Comparison of ENCODE assay signal across 15 cellular contexts in genomic region chr3:185711255-185711870, GRCh38.
DNase-seq lines count a peak whose midpoint lies in the region; ATAC-seq, FAIRE-seq and TF ChIP-seq lines count a peak whose summit lies in the region.
"Had no signal": no experiment of that assay in that cellular context is flagged by ENCODE, and none has a peak within 500 bp of the region (broad histone marks: within the 10 kb centered on the region; RNA-seq: fewer than 3 reads in every experiment).

No MANE protein-coding gene starts in this region.

- intact Hi-C loops in PC-9 (cut with micrococcal nuclease; ENCODE audit: unreplicated experiment) = no loop called here
- intact Hi-C loops in endothelial cell of umbilical vein (cut with micrococcal nuclease) = no loop called here
- intact Hi-C loops in pancreas (cut with DNase I) = no loop called here

- TF ChIP-seq CTCF in PC-9 (conservative IDR thresholded peaks at IDR 0.05) (no peak), endothelial cell of umbilical vein (IDR thresholded peaks at IDR 0.05; ENCODE audit: extremely low read depth in 1 of 2, insufficient read depth in 1 of 2, low read depth in 1 of 2, low read length in 2 of 2) (no peak), nephron progenitor cell (IDR thresholded peaks at IDR 0.05) (no peak), pancreas (IDR thresholded peaks at IDR 0.05) (no peak)

- peaks cover 40% of the 10 kb centered on the region for H3K4me1 Mint-ChIP-seq in nephron progenitor cell
- H3K4me1 Mint-ChIP-seq: activated CD4-positive, alpha-beta memory T cell treated with anti-CD3 and anti-CD28 coated beads, Interleukin-2, amount 10 ng/mL, durations not matched to agents 7 days and 5 days; B cell had no signal

- H2AFZ ChIP-seq in PC-9 (no peak overlapping the region), endothelial cell of umbilical vein (ENCODE audit: low read depth, low read length) (no peak overlapping the region)
- H2AFZ ChIP-seq: hepatocyte had no signal

- no peak for TF ChIP-seq POLR2A in endothelial cell of umbilical vein (IDR thresholded peaks at IDR 0.05; ENCODE audit: low read depth, low read length)

- H3K27ac ChIP-seq in PC-9 (peak overlapping the region; percentile 3; the same call in 1 of the 2 replicates), endothelial cell of umbilical vein (ENCODE audit: insufficient read depth, low read depth, low read length) (peak overlapping the region; percentile 61), pancreas (no peak overlapping the region)
- H3K27ac ChIP-seq: hepatocyte, left ventricle myocardium inferior had no signal

- no peaks in the 10 kb centered on the region for H3K27me3 ChIP-seq in PC-9 (ENCODE audit: insufficient read depth, low read depth)
- no peaks in the 10 kb centered on the region for H3K27me3 ChIP-seq in endothelial cell of umbilical vein (ENCODE audit: control insufficient read depth in 2 of 2, insufficient read depth in 2 of 2, low read length in 2 of 2)
- no peaks in the 10 kb centered on the region for H3K27me3 ChIP-seq in pancreas
- H3K27me3 ChIP-seq: hepatocyte had no signal

- ATAC-seq in GM18519 (IDR thresholded peaks at IDR 0.05; ENCODE audit: low FRiP score, unreplicated experiment) (no peak), pancreas (no peak)

- H3K36me3 Mint-ChIP-seq in nephron progenitor cell (ENCODE audit: low read depth) = peaks cover 44% of the 10 kb centered on the region

- H3K79me2 ChIP-seq in PC-9 (ENCODE audit: low read depth) = peaks cover 98% of the 10 kb centered on the region
- H3K79me2 ChIP-seq in endothelial cell of umbilical vein (ENCODE audit: control insufficient read depth, insufficient read depth, low read length) = peaks cover 83% of the 10 kb centered on the region

- peak overlapping the region; percentile 1 for H3K9ac ChIP-seq in endothelial cell of umbilical vein (replicated peaks; ENCODE audit: extremely low read depth, insufficient read depth, low read length)

- H3K27ac Mint-ChIP-seq in nephron progenitor cell = peak overlapping the region; percentile 90
- H3K27ac Mint-ChIP-seq: activated CD4-positive, alpha-beta memory T cell treated with anti-CD3 and anti-CD28 coated beads, Interleukin-2, amount 10 ng/mL, durations not matched to agents 7 days and 5 days; activated T-helper 1 cell treated with anti-CD3 and anti-CD28 coated beads, Interleukin-12 subunit alpha, Interleukin-12 subunit beta, Interleukin-2, Interleukin-4 antibody, amounts not matched to agents 30 ng/mL and 10 ng/mL and 1 ng/mL, durations not matched to agents 14 hours and 24 hours and 36 hours; B cell had no signal

- FAIRE-seq in endothelial cell of umbilical vein (lab: Jason Lieb, UNC) (peak; percentile 82), pancreas (lab: Jason Lieb, UNC) (no peak)

- H3K9me2 ChIP-seq in PC-9 (ENCODE audit: insufficient read depth) = no peaks in the 10 kb centered on the region

- 69 to 71% methylated on average over 8 of the region's 8 CpGs for WGBS in pancreas, 2 donors

- H3K4me3 ChIP-seq in PC-9 (no peak overlapping the region), endothelial cell of umbilical vein (replicated peaks in 1 of 3; ENCODE audit: insufficient read depth in 1 of 3, low read depth in 1 of 3, low read length in 3 of 3) (no peak overlapping the region), pancreas (no peak overlapping the region)
- H3K4me3 ChIP-seq: hepatocyte, left ventricle myocardium inferior had no signal

- BruUV-seq in PC-9 (replicated peaks; lab: Mats Ljungman, UMichigan) (no TSS peak), endothelial cell of umbilical vein (replicated peaks; lab: Mats Ljungman, UMichigan) (TSS peak; percentile 24)

- peaks cover 12% of the 10 kb centered on the region for H3K9me3 Mint-ChIP-seq in nephron progenitor cell
- H3K9me3 Mint-ChIP-seq: activated CD4-positive, alpha-beta memory T cell treated with anti-CD3 and anti-CD28 coated beads, Interleukin-2, amount 10 ng/mL, durations not matched to agents 7 days and 5 days; activated T-helper 1 cell treated with anti-CD3 and anti-CD28 coated beads, Interleukin-12 subunit alpha, Interleukin-12 subunit beta, Interleukin-2, Interleukin-4 antibody, amounts not matched to agents 30 ng/mL and 10 ng/mL and 1 ng/mL, durations not matched to agents 14 hours and 24 hours and 36 hours had no signal

- dilution Hi-C loops in endothelial cell of umbilical vein (cut with MboI; ENCODE audit: extremely low pct_ligation_motif_present, low sequenced_read_pairs) = no loop called here

- H3K4me1 ChIP-seq in PC-9 (replicated peaks; ENCODE audit: insufficient read depth) (peaks cover 19% of the 10 kb centered on the region), endothelial cell of umbilical vein (ENCODE audit: control insufficient read depth, extremely low read depth, insufficient read depth, low read length) (peaks cover 36% of the 10 kb centered on the region), pancreas (no peaks in the 10 kb centered on the region)

- no peak overlapping the region for H3K4me3 Mint-ChIP-seq in nephron progenitor cell
- H3K4me3 Mint-ChIP-seq: activated CD4-positive, alpha-beta memory T cell treated with anti-CD3 and anti-CD28 coated beads, Interleukin-2, amount 10 ng/mL, durations not matched to agents 7 days and 5 days; activated T-helper 1 cell treated with anti-CD3 and anti-CD28 coated beads, Interleukin-12 subunit alpha, Interleukin-12 subunit beta, Interleukin-2, Interleukin-4 antibody, amounts not matched to agents 30 ng/mL and 10 ng/mL and 1 ng/mL, durations not matched to agents 14 hours and 24 hours and 36 hours; B cell had no signal

- H3K36me3 ChIP-seq in PC-9 (ENCODE audit: low read depth) (0 out of 2 replicates have a peak, but pooled peaks cover 3% of the 10 kb centered on the region), endothelial cell of umbilical vein (ENCODE audit: control insufficient read depth in 2 of 2, extremely low read depth in 1 of 2, insufficient read depth in 2 of 2, low read length in 2 of 2) (no peaks in the 10 kb centered on the region), pancreas (no peaks in the 10 kb centered on the region)
- H3K36me3 ChIP-seq: left ventricle myocardium inferior had no signal

- H3F3A ChIP-seq in PC-9 (ENCODE audit: insufficient read depth, low read depth) = peaks cover 57% of the 10 kb centered on the region

- H3K4me2 ChIP-seq in PC-9 (no peak overlapping the region), endothelial cell of umbilical vein (ENCODE audit: insufficient read depth, low read length) (peak overlapping the region; percentile 14)
- H3K4me2 ChIP-seq: hepatocyte had no signal

- H3K27me3 Mint-ChIP-seq in nephron progenitor cell (ENCODE audit: low read depth, poor library complexity) = peaks cover 5% of the 10 kb centered on the region

- no peaks in the 10 kb centered on the region for H3K9me1 ChIP-seq in endothelial cell of umbilical vein (replicated peaks; ENCODE audit: control insufficient read depth, extremely low read depth, insufficient read depth, low read length)

- POLR2A ChIA-PET in PC-9 (lab: Charles Lee; ENCODE audit: unreplicated experiment) (no interaction called here), endothelial cell of umbilical vein (lab: Charles Lee) (interaction anchor here (0.8 kb wide), 1 partner anchor 22 kb away, joined by 3 read pairs; no protein-coding TSS in a partner anchor)

- CTCF ChIA-PET in PC-9 (lab: Charles Lee) = no interaction called here
- CTCF ChIA-PET in endothelial cell of umbilical vein (lab: Charles Lee) = interaction anchor here (1.3 to 4.5 kb wide), 8 partner anchors 9 to 57 kb away, joined by 4 to 26 read pairs (median 8); no protein-coding TSS in a partner anchor

- H4K20me1 ChIP-seq in PC-9 (ENCODE audit: insufficient read depth) (peaks cover 57% of the 10 kb centered on the region), endothelial cell of umbilical vein (replicated peaks; ENCODE audit: control insufficient read depth, extremely low read depth, insufficient read depth, low read length) (peaks cover 2% of the 10 kb centered on the region)

- DNase-seq in EH (ENCODE audit: low read depth) (peak; percentile 66), PC-9 (no peak), endothelial cell of umbilical vein (ENCODE audit: low read depth, low spot score) (peak; percentile 48), nephron progenitor cell (no peak), LoVo (ENCODE audit: low spot score) (no peak), pancreas (no peak)
- no peak for DNase-seq in activated effector memory CD4-positive, alpha-beta T cell treated with anti-CD3 and anti-CD28 coated beads, Interleukin-2, amount 50 U/mL, for 16 hours
- DNase-seq: activated CD4-positive, alpha-beta memory T cell treated with anti-CD3 and anti-CD28 coated beads, Interleukin-2, amount 10 ng/mL, durations not matched to agents 7 days and 5 days; left ventricle myocardium inferior; NCI-H2029; NCI-H524 had no signal

- H3K9me3 ChIP-seq in PC-9 (ENCODE audit: insufficient read depth, low read depth) (no peaks in the 10 kb centered on the region), endothelial cell of umbilical vein (replicated peaks; ENCODE audit: control insufficient read depth, insufficient read depth, low read length) (no peaks in the 10 kb centered on the region), pancreas (no peaks in the 10 kb centered on the region)
- H3K9me3 ChIP-seq: left ventricle myocardium inferior had no signal

TF ChIP-seq in endothelial cell of umbilical vein, 7 proteins besides CTCF, POLR2A, EP300 and RAD21:
- peak; percentile 43 for TF ChIP-seq POLR2AphosphoS5 (IDR thresholded peaks at IDR 0.05; ENCODE audit: insufficient read depth, low read depth, low read length)
- no peak for TF ChIP-seq MYC (IDR thresholded peaks at IDR 0.05; ENCODE audit: low read depth, low read length)

Comparison
In these comparisons a context has a peak if more than half of its experiments do, and no peak if none do; other contexts are left out.
1. DNase-seq: peak in EH (single experiment) and endothelial cell of umbilical vein (single experiment); none in PC-9 (0 of 2), nephron progenitor cell (single experiment), LoVo (single experiment), activated effector memory CD4-positive, alpha-beta T cell treated with anti-CD3 and anti-CD28 coated beads, Interleukin-2, amount 50 U/mL, for 16 hours (single experiment) and pancreas (0 of 6).
2. H3K27ac ChIP-seq: peak in PC-9 (single experiment) and endothelial cell of umbilical vein (single experiment); none in pancreas (0 of 4).